30 cellular contexts compared by ENCODE assay signal in genomic region chr18:7682334-7682733, GRCh38.
"Had no signal": no experiment of that assay in that cellular context is flagged by ENCODE, and none has a peak within 500 bp of the region (broad histone marks: within the 10 kb centered on the region; RNA-seq: fewer than 3 reads in every experiment).

No MANE protein-coding gene starts in this region.

- H3K9ac ChIP-seq: SK-N-SH had no signal

- H3K27ac ChIP-seq: Peyer's patch, SJSA1 had no signal

- H3K9me3 ChIP-seq: Peyer's patch, SJSA1, SK-N-SH had no signal

- H3K27me3 ChIP-seq: Peyer's patch, SJSA1 had no signal

- H3K4me1 ChIP-seq: Peyer's patch had no signal

- DNase-seq: Karpas-422; KG1; MM.1S; MV-4-11; NCI-H1092; NCI-H1105; NCI-H1417 treated with DMSO at 0.1 percent for 48 hours; NCI-H1436 treated with DMSO at 0.1 percent for 48 hours; NCI-H1694 treated with DMSO at 0.1 percent for 48 hours; NCI-H187 treated with DMSO at 0.1 percent for 48 hours; NCI-H2029; NCI-H2081; NCI-H2171 treated with DMSO at 0.1 percent for 48 hours; NCI-H2227 treated with DMSO at 0.1 percent for 48 hours; NCI-H345; NCI-H446; NCI-H510A treated with DMSO at 0.1 percent for 48 hours; NCI-H524 treated with DMSO at 0.1 percent for 48 hours; NCI-H526 treated with DMSO at 0.1 percent for 48 hours; NCI-H82; NK-92 treated with Interleukin-12 subunit alpha and Interleukin-12 subunit beta, amount 100 ng/mL, for 24 hours; OCI-M1; PC-3; Peyer's patch; Right ventricle myocardium superior; RPMI8226; SHP77 treated with DMSO at 0.1 percent for 48 hours; SK-N-SH; SW 1271 had no signal

- H3K4me2 ChIP-seq: SK-N-SH had no signal

- H3K36me3 ChIP-seq: Peyer's patch, SJSA1 had no signal

- H3K4me3 ChIP-seq: Peyer's patch, SJSA1 had no signal

- ATAC-seq: PC-3 had no signal
